ENCODE assay signal across 7 cellular contexts in genomic region chr15:48177383-48177874, GRCh38. TPM values are rescaled to one million over a fixed set of nuclear protein-coding genes. Genes with fewer than 3 reads are reported as not detected.
A peak's percentile ranks its signal among the peaks of the same experiment; 100 is the strongest.
DNase-seq lines count a peak whose midpoint lies in the region; ATAC-seq and TF ChIP-seq lines count a peak whose summit lies in the region.

No MANE protein-coding gene starts in this region.

- no peaks in the 10 kb centered on the region for H3K27me3 ChIP-seq in GM06990 (replicated peaks; ENCODE audit: control insufficient read depth, insufficient read depth, low read length)
- H3K27me3 ChIP-seq in lower lobe of right lung (ENCODE audit: low read depth): peaks cover 10% of the 10 kb centered on the region
- H3K27me3 ChIP-seq in testis: no peaks in the 10 kb centered on the region

- H3K36me3 ChIP-seq in GM06990 (ENCODE audit: control insufficient read depth, insufficient read depth, low read length) (no peaks in the 10 kb centered on the region), lower lobe of right lung (no peaks in the 10 kb centered on the region), testis (ENCODE audit: low read depth, missing control alignments) (no peaks in the 10 kb centered on the region)

- H3K27ac ChIP-seq in RWPE1 (no peak overlapping the region), lower lobe of right lung (peak overlapping the region; percentile 74), testis (peak overlapping the region; percentile 93 to 94)

- intact Hi-C loops in lower lobe of right lung (cut with DNase I) (no loop called here), testis (cut with DNase I; ENCODE audit: low total_unique reads) (no loop called here)

- TF ChIP-seq POLR2A in testis (IDR thresholded peaks at IDR 0.05): no peak

- no peaks in the 10 kb centered on the region for H3K4me1 ChIP-seq in lower lobe of right lung
- H3K4me1 ChIP-seq in testis: no peaks in the 10 kb centered on the region

- CTCF ChIA-PET in RWPE1 (lab: Yijun Ruan, JAX): interaction anchor here (0.6 to 0.8 kb wide), 2 partner anchors 27 to 1886 kb away, joined by 3 to 4 read pairs; no protein-coding TSS in a partner anchor

- ATAC-seq in GM21423 (IDR thresholded peaks at IDR 0.05; ENCODE audit: unreplicated experiment) (peak; percentile 59), lower lobe of right lung (peak; percentile 84 to 90)

- POLR2A ChIA-PET in RWPE1 (lab: Yijun Ruan, JAX; ENCODE audit: low non-redundant PET): no interaction called here

- no peak for DNase-seq in GM06990 (ENCODE audit: extremely low read depth, insufficient read length)
- DNase-seq in HPDE6-E6E7 (ENCODE audit: extremely low spot score): peak; percentile 2
- DNase-seq in RWPE1 (ENCODE audit: low spot score): peak; percentile 13
- peak; percentile 52 to 75 for DNase-seq in dermis microvascular lymphatic vessel endothelial cell (ENCODE audit: low read depth in 2 of 2)
- no peak for DNase-seq in lower lobe of right lung
- peak; percentile 20 for DNase-seq in testis

- WGBS in testis, 2 donors: 3 to 5% methylated on average over 10 to 15 of the region's 15 CpGs

- TF ChIP-seq CTCF in GM06990 (IDR thresholded peaks at IDR 0.05; ENCODE audit: insufficient read depth, low read length, poor library complexity, severe bottlenecking) (no peak), RWPE1 (conservative IDR thresholded peaks at IDR 0.05; ENCODE audit: low read depth) (no peak), lower lobe of right lung (IDR thresholded peaks at IDR 0.05) (no peak), testis (IDR thresholded peaks at IDR 0.05) (no peak)

- H3K4me3 ChIP-seq in GM06990 (replicated peaks; ENCODE audit: low read depth, low read length): peak overlapping the region; percentile 76
- peak overlapping the region; percentile 67 for H3K4me3 ChIP-seq in lower lobe of right lung
- peak overlapping the region; percentile 74 to 80 for H3K4me3 ChIP-seq in testis

- no peaks in the 10 kb centered on the region for H3K9me3 ChIP-seq in lower lobe of right lung
- H3K9me3 ChIP-seq in testis: no peaks in the 10 kb centered on the region

RNA-seq across cellular contexts. Expression of gene MYEF2, which starts 0.7 kb away (rescaled TPM):
- total RNA-seq in dermis microvascular lymphatic vessel endothelial cell (7.3 and 8.6 TPM in 2 replicates), lower lobe of right lung (18.8 TPM), testis (10 to 100 TPM; 69.9 to 93.8 TPM)
- polyA plus RNA-seq in testis (ENCODE audit: insufficient read depth, low read depth, low replicate concordance): 69.3 TPM

RNA-seq across cellular contexts. Expression of gene CTXN2, which starts 14.0 kb away (rescaled TPM):
- total RNA-seq in dermis microvascular lymphatic vessel endothelial cell (not detected in 2 replicates), lower lobe of right lung (not detected), testis (1 to 10 TPM in 1 of 2 donors, under 1 TPM in 1; 0.25 to 1.0 TPM)
- 1.6 TPM for polyA plus RNA-seq in testis (ENCODE audit: insufficient read depth, low read depth, low replicate concordance)

RNA-seq across cellular contexts. Expression of gene SLC12A1, which starts 28.7 kb away (rescaled TPM):
- not detected in 2 replicates for total RNA-seq in dermis microvascular lymphatic vessel endothelial cell
- total RNA-seq in lower lobe of right lung: not detected
- under 1 TPM; 0.55 to 0.62 TPM for total RNA-seq in testis
- polyA plus RNA-seq in testis (ENCODE audit: insufficient read depth, low read depth, low replicate concordance): 1.2 TPM

RNA-seq across cellular contexts. Expression of gene SLC24A5, which starts 56.6 kb away (rescaled TPM):
- total RNA-seq in dermis microvascular lymphatic vessel endothelial cell (not detected in 2 replicates), lower lobe of right lung (not detected), testis (under 1 TPM in 1 of 2 donors, not detected in 1; 0.63 TPM)
- polyA plus RNA-seq in testis (ENCODE audit: insufficient read depth, low read depth, low replicate concordance): 1.8 TPM

Comparison
In these comparisons a context has a peak if more than half of its experiments do, and no peak if none do; other contexts are left out.
1. DNase-seq: peak in HPDE6-E6E7 (single experiment), RWPE1 (single experiment), dermis microvascular lymphatic vessel endothelial cell (2 of 2) and testis (single experiment); none in GM06990 (single experiment) and lower lobe of right lung (single experiment).
2. Peak in every context shown above with its lines, with median percentiles within 50 percentile points of each other: H3K4me3 ChIP-seq.